ENCODE assay signal across 1 cellular context in the genomic region with DNA sequence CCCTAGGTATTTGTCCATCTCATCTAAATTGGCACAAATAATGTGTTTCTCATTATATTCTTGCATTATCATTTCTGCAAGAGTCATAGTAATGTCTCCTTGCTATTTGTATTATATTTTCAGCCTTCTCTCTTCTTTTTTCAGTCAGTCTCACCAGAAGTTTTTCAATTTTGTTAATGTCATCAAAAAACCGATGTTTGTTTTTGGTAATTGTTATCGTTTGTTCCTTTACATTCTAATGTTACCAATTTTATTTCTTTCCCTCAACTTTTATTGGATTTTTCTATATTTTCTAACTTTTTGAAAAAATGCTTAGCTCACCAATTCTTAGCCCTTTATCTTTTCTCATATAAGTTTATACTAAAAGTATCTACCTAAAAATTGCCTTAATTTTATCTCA.
TF ChIP-seq lines count a peak whose summit lies in the region.

No MANE protein-coding gene starts in this region.

TF ChIP-seq in K562, 482 proteins besides CTCF, POLR2A, EP300 and RAD21 (continued from another document):
- TF ChIP-seq GTF2F1 (IDR thresholded peaks at IDR 0.05; ENCODE audit: low read depth, low read length) (no peak), ASH1L (IDR thresholded peaks at IDR 0.05; ENCODE audit: borderline replicate concordance, low read depth, partially characterized antibody) (no peak), GTF2A2 (tag; IDR thresholded peaks at IDR 0.05) (no peak)
